11 cellular contexts compared by ENCODE assay signal in genomic region chr20:32749914-32750637, GRCh38. TPM values are rescaled to one million over a fixed set of nuclear protein-coding genes. Genes with fewer than 3 reads are reported as not detected.
A peak's percentile ranks its signal among the peaks of the same experiment; 100 is the strongest.
DNase-seq lines count a peak whose midpoint lies in the region; ATAC-seq and TF ChIP-seq lines count a peak whose summit lies in the region.
"Had no signal": no experiment of that assay in that cellular context is flagged by ENCODE, and none has a peak within 500 bp of the region (broad histone marks: within the 10 kb centered on the region; RNA-seq: fewer than 3 reads in every experiment).

No MANE protein-coding gene starts in this region.

- H3K9ac ChIP-seq in neuronal stem cell (ENCODE audit: low read depth, low read length, poor library complexity) = no peak overlapping the region

- peaks cover 5% of the 10 kb centered on the region for H3K4me1 Mint-ChIP-seq in T-helper 17 cell

- DNase-seq in T-helper 17 cell = no peak
- DNase-seq in iPS DF 6.9 (ENCODE audit: low read depth, low spot score) = peak; percentile 74
- no peak for DNase-seq in neuronal stem cell (ENCODE audit: low spot score)
- DNase-seq in NCI-H2029 treated with DMSO at 0.1 percent for 48 hours (lab: John Stamatoyannopoulos, UW) = no peak
- no peak for DNase-seq in NCI-H748 treated with DMSO at 0.1 percent for 48 hours (lab: John Stamatoyannopoulos, UW)
- DNase-seq in KG1 (lab: John Stamatoyannopoulos, UW) = no peak
- DNase-seq: activated naive CD4-positive, alpha-beta T cell treated with anti-CD3 and anti-CD28 coated beads for 36 hours; NCI-H1092 had no signal

- H3K4me1 ChIP-seq in HEK293 (ENCODE audit: control insufficient read depth, insufficient read depth, low read length) = no peaks in the 10 kb centered on the region
- peaks cover 7% of the 10 kb centered on the region for H3K4me1 ChIP-seq in iPS DF 6.9 (ENCODE audit: control insufficient read depth, insufficient read depth, low read length)
- peaks cover 4 to 10% of the 10 kb centered on the region in 2 donors for H3K4me1 ChIP-seq in neuronal stem cell (ENCODE audit: control insufficient read depth in 2 of 2, insufficient read depth in 1 of 2, low read depth in 1 of 2, low read length in 2 of 2)

- no peak overlapping the region for H4K8ac ChIP-seq in neuronal stem cell (ENCODE audit: low read depth, low read length)

- WGBS in iPS DF 6.9 (ENCODE audit: insufficient coverage, insufficient read length) = no CpG with 5 or more reads among the region's 11 CpGs
- WGBS in neuronal stem cell (ENCODE audit: extremely low coverage in 2 of 2, insufficient read length in 2 of 2, insufficient replicate concordance in 1 of 2), 2 donors = no CpG with 5 or more reads among the region's 11 CpGs

- H4K91ac ChIP-seq in neuronal stem cell (ENCODE audit: low read depth, low read length, poor library complexity) = no peak overlapping the region

- H3K9me3 ChIP-seq in HEK293 (ENCODE audit: control insufficient read depth, insufficient read depth, low read depth, low read length) (no peaks in the 10 kb centered on the region), T-helper 17 cell (ENCODE audit: control insufficient read depth, low read length, poor library complexity, severe bottlenecking) (no peaks in the 10 kb centered on the region), iPS DF 6.9 (ENCODE audit: control insufficient read depth, insufficient read depth, low read length) (no peaks in the 10 kb centered on the region), neuronal stem cell (replicated peaks in 1 of 2; ENCODE audit: control insufficient read depth in 2 of 2, insufficient read depth in 1 of 2, low read depth in 1 of 2, low read length in 2 of 2) (no peaks in the 10 kb centered on the region)

- CTCF ChIA-PET in HEK293 (lab: Yijun Ruan, JAX) = no interaction called here

- no peak overlapping the region for H3K4ac ChIP-seq in neuronal stem cell (ENCODE audit: low read length)

- no peak for ATAC-seq in T-helper 17 cell
- ATAC-seq in GM18870 (IDR thresholded peaks at IDR 0.05; ENCODE audit: unreplicated experiment) = no peak

- no peak overlapping the region for H2BK5ac ChIP-seq in neuronal stem cell (ENCODE audit: low read length)

- no peaks in the 10 kb centered on the region for H3K27me3 ChIP-seq in iPS DF 6.9 (ENCODE audit: control insufficient read depth, insufficient read depth, low read length)
- H3K27me3 ChIP-seq in neuronal stem cell (ENCODE audit: control insufficient read depth in 3 of 3, insufficient read depth in 3 of 3, low read depth in 1 of 3, low read length in 3 of 3) = no peaks in the 10 kb centered on the region

- H2AK5ac ChIP-seq in neuronal stem cell (ENCODE audit: low read depth, low read length) = no peak overlapping the region

- H2BK120ac ChIP-seq in neuronal stem cell (ENCODE audit: low read depth, low read length) = no peak overlapping the region

- H3K27ac Mint-ChIP-seq in T-helper 17 cell = peak overlapping the region; percentile 77
- H3K27ac Mint-ChIP-seq: activated naive CD4-positive, alpha-beta T cell treated with anti-CD3 and anti-CD28 coated beads for 36 hours; dendritic cell treated with granulocyte-macrophage colony-stimulating factor and Interleukin-4, amounts not matched to agents 40 ng/mL and 50 ng/mL, for 4 days had no signal

- H3K23ac ChIP-seq in neuronal stem cell (ENCODE audit: low read depth, low read length, poor library complexity) = no peak overlapping the region

- H3K4me3 ChIP-seq in HEK293 (ENCODE audit: low read depth, low read length) (no peak overlapping the region), iPS DF 6.9 (ENCODE audit: low read length) (no peak overlapping the region), neuronal stem cell (ENCODE audit: low read length in 2 of 2) (no peak overlapping the region)

- H2AFZ ChIP-seq in neuronal stem cell (ENCODE audit: low read length) = peak overlapping the region; percentile 83

- no peak for TF ChIP-seq CTCF in HEK293 (tag by site-specific recombination; IDR thresholded peaks at IDR 0.05)

- H3K79me1 ChIP-seq in neuronal stem cell (ENCODE audit: low read depth, low read length) = no peaks in the 10 kb centered on the region

- H3K27me3 Mint-ChIP-seq in T-helper 17 cell = no peaks in the 10 kb centered on the region
- H3K27me3 Mint-ChIP-seq: dendritic cell treated with granulocyte-macrophage colony-stimulating factor and Interleukin-4, amounts not matched to agents 40 ng/mL and 50 ng/mL, for 4 days had no signal

- no peak overlapping the region for H2BK15ac ChIP-seq in neuronal stem cell (ENCODE audit: low read length)

- no peak overlapping the region for H3K18ac ChIP-seq in neuronal stem cell (ENCODE audit: low read length)

- H3K36me3 Mint-ChIP-seq in T-helper 17 cell (ENCODE audit: low read depth) = no peaks in the 10 kb centered on the region

- no peak overlapping the region for H3K4me2 ChIP-seq in neuronal stem cell (ENCODE audit: insufficient read depth, low read length, poor library complexity, severe bottlenecking)

- POLR2A ChIA-PET in HEK293 (lab: Yijun Ruan, JAX) = no interaction called here

- H3K27ac ChIP-seq in HEK293 (ENCODE audit: extremely low read depth, low read depth, low read length) = no peak overlapping the region
- peak overlapping the region; percentile 86 for H3K27ac ChIP-seq in iPS DF 6.9 (ENCODE audit: low read length)
- peak overlapping the region; percentile 90 for H3K27ac ChIP-seq in neuronal stem cell (replicated peaks; ENCODE audit: low read length)

- H3K36me3 ChIP-seq in HEK293 (ENCODE audit: control insufficient read depth in 2 of 2, insufficient read depth in 1 of 2, low read length in 2 of 2) (no peaks in the 10 kb centered on the region), iPS DF 6.9 (ENCODE audit: control insufficient read depth, insufficient read depth, low read length) (no peaks in the 10 kb centered on the region), neuronal stem cell (replicated peaks in 1 of 2; ENCODE audit: control insufficient read depth in 2 of 2, insufficient read depth in 2 of 2, low read length in 2 of 2) (no peaks in the 10 kb centered on the region)

- H3K4me3 Mint-ChIP-seq in T-helper 17 cell = no peak overlapping the region
- H3K4me3 Mint-ChIP-seq: activated naive CD4-positive, alpha-beta T cell treated with anti-CD3 and anti-CD28 coated beads for 36 hours; dendritic cell treated with granulocyte-macrophage colony-stimulating factor and Interleukin-4, amounts not matched to agents 40 ng/mL and 50 ng/mL, for 4 days had no signal

- no peak overlapping the region for H3K14ac ChIP-seq in neuronal stem cell (ENCODE audit: low read length)

- H2BK12ac ChIP-seq in neuronal stem cell (ENCODE audit: low read length) = no peak overlapping the region

TF ChIP-seq in HEK293, 187 proteins besides CTCF, POLR2A, EP300 and RAD21:
- TF ChIP-seq PRDM1 (tag by site-specific recombination; IDR thresholded peaks at IDR 0.05) = peak; percentile 84
- peak; percentile 43; the same call in 1 of the 2 replicates for TF ChIP-seq WT1 (tag by site-specific recombination; IDR thresholded peaks at IDR 0.05)
- TF ChIP-seq ZFHX2 (tag by site-specific recombination; conservative IDR thresholded peaks at IDR 0.05) = no peak
- TF ChIP-seq ZBTB8A (tag by site-specific recombination; IDR thresholded peaks at IDR 0.05) = peak; percentile 72

RNA-seq across cellular contexts. Expression of gene COMMD7, which starts 6.8 kb away (rescaled TPM):
- 10 to 100 TPM; 33.9 to 47.5 TPM for total RNA-seq in T-helper 17 cell
- polyA plus RNA-seq in neuronal stem cell (2013, experiment 1 of 2) = 37.3 TPM
- polyA plus RNA-seq in neuronal stem cell (2013, experiment 2 of 2) = 36.0 TPM

RNA-seq across cellular contexts. Expression of gene DNMT3B, which starts 12.1 kb away (rescaled TPM):
- total RNA-seq in T-helper 17 cell = under 1 TPM; 0.30 to 0.34 TPM
- polyA plus RNA-seq in neuronal stem cell (2013, experiment 1 of 2) = 47.1 TPM
- polyA plus RNA-seq in neuronal stem cell (2013, experiment 2 of 2) = 47.3 TPM
